Comparison of ENCODE assay signal across 9 cellular contexts in genomic region chr12:116592116-116592637, GRCh38. TPM values are rescaled to one million over a fixed set of nuclear protein-coding genes. Genes with fewer than 3 reads are reported as not detected.
A peak's percentile ranks its signal among the peaks of the same experiment; 100 is the strongest.
DNase-seq lines count a peak whose midpoint lies in the region; ATAC-seq, FAIRE-seq and TF ChIP-seq lines count a peak whose summit lies in the region.
"Had no signal": no experiment of that assay in that cellular context is flagged by ENCODE, and none has a peak within 500 bp of the region (broad histone marks: within the 10 kb centered on the region; RNA-seq: fewer than 3 reads in every experiment).

No MANE protein-coding gene starts in this region.

- H3K4me1 Mint-ChIP-seq in stimulated activated naive B cell treated with anti-CD40 and anti-IgM and Interleukin-4, amounts not matched to agents 10 μg/mL and 1 μg/mL and 100 μg/mL, for 72 hours = peaks cover 30 to 37% of the 10 kb centered on the region in 2 donors

- no peaks in the 10 kb centered on the region for H3K9me3 ChIP-seq in mammary epithelial cell (replicated peaks; ENCODE audit: insufficient read depth, low read length)
- H3K9me3 ChIP-seq in lower lobe of right lung = no peaks in the 10 kb centered on the region

- no peak overlapping the region for H3K9ac ChIP-seq in mammary epithelial cell (ENCODE audit: insufficient read depth, low read length)

- H3K36me3 ChIP-seq in mammary epithelial cell (ENCODE audit: insufficient read depth, low read length) (no peaks in the 10 kb centered on the region), lower lobe of right lung (no peaks in the 10 kb centered on the region)

- H3K36me3 Mint-ChIP-seq in stimulated activated naive B cell treated with anti-CD40 and anti-IgM and Interleukin-4, amounts not matched to agents 10 μg/mL and 1 μg/mL and 100 μg/mL, for 72 hours = no peaks in the 10 kb centered on the region

- H3K27me3 ChIP-seq in mammary epithelial cell (ENCODE audit: insufficient read depth, low read length) (no peaks in the 10 kb centered on the region), lower lobe of right lung (ENCODE audit: low read depth) (no peaks in the 10 kb centered on the region)

- H2AFZ ChIP-seq in mammary epithelial cell (ENCODE audit: low read depth, low read length) = peak overlapping the region; percentile 73

- dilution Hi-C loops in mammary epithelial cell (cut with HindIII; ENCODE audit: low sequenced_read_pairs) = no loop called here

- no peak overlapping the region for H3K4me3 Mint-ChIP-seq in stimulated activated naive B cell treated with anti-CD40 and anti-IgM and Interleukin-4, amounts not matched to agents 10 μg/mL and 1 μg/mL and 100 μg/mL, for 72 hours

- FAIRE-seq in HTR-8/SVneo (lab: Jason Lieb, UNC) = no peak

- no peaks in the 10 kb centered on the region for H4K20me1 ChIP-seq in mammary epithelial cell (ENCODE audit: insufficient read depth, low read length)

- no TSS peak for BruUV-seq in mammary epithelial cell (replicated peaks; lab: Mats Ljungman, UMichigan)

- in situ Hi-C loops in mammary epithelial cell (cut with MboI; ENCODE audit: low sequenced_read_pairs in 2 of 2) = no loop called here

- DNase-seq in HuH-7 (ENCODE audit: low spot score) (peak; percentile 20), mammary epithelial cell (no peak), lower lobe of right lung (peak; percentile 79), iPS-NIHi7 (ENCODE audit: extremely low spot score) (no peak), HTR-8/SVneo (ENCODE audit: insufficient read length, low spot score) (no peak), AML-193 (lab: John Stamatoyannopoulos, UW) (no peak)
- no peak for DNase-seq in stimulated activated naive B cell treated with anti-CD40 and anti-IgM and Interleukin-4, amounts not matched to agents 10 μg/mL and 1 μg/mL and 100 μg/mL, for 72 hours
- DNase-seq: activated CD4-positive, alpha-beta T cell treated with anti-CD3 and anti-CD28 coated beads, Interleukin-2, amount 50 U/mL, for 48 hours had no signal

- CTCF ChIA-PET in mammary epithelial cell (lab: Charles Lee; ENCODE audit: low non-redundant PET) = no interaction called here

- H3K4me1 ChIP-seq in mammary epithelial cell (ENCODE audit: insufficient read depth, low read length) (no peaks in the 10 kb centered on the region), lower lobe of right lung (peaks cover 28% of the 10 kb centered on the region)

- intact Hi-C loops in mammary epithelial cell (cut with micrococcal nuclease) = loop anchor here (10.0 kb wide), 1 partner anchor 137 kb away; no protein-coding TSS in a partner anchor
- intact Hi-C loops in lower lobe of right lung (cut with DNase I) = no loop called here

- peak overlapping the region; percentile 63 for H3K27ac Mint-ChIP-seq in stimulated activated naive B cell treated with anti-CD40 and anti-IgM and Interleukin-4, amounts not matched to agents 10 μg/mL and 1 μg/mL and 100 μg/mL, for 72 hours

- peaks cover 3 to 4% of the 10 kb centered on the region in 2 donors for H3K9me3 Mint-ChIP-seq in stimulated activated naive B cell treated with anti-CD40 and anti-IgM and Interleukin-4, amounts not matched to agents 10 μg/mL and 1 μg/mL and 100 μg/mL, for 72 hours

- H3K27me3 Mint-ChIP-seq in stimulated activated naive B cell treated with anti-CD40 and anti-IgM and Interleukin-4, amounts not matched to agents 10 μg/mL and 1 μg/mL and 100 μg/mL, for 72 hours = no peaks in the 10 kb centered on the region

- no peak overlapping the region for H3K4me2 ChIP-seq in mammary epithelial cell (ENCODE audit: insufficient read depth, low read depth, low read length)

- peak; percentile 85 to 91 for ATAC-seq in lower lobe of right lung
- ATAC-seq in stimulated activated naive B cell treated with anti-CD40 and anti-IgM and Interleukin-4, amounts not matched to agents 10 μg/mL and 1 μg/mL and 100 μg/mL, for 72 hours (replicated peaks) = no peak
- ATAC-seq in GM18511 (IDR thresholded peaks at IDR 0.05; ENCODE audit: unreplicated experiment) = no peak

- WGBS in mammary epithelial cell (ENCODE audit: low coverage, missing lambda C conversion rate) = 28% methylated on average over 9 of the region's 9 CpGs

- H3K27ac ChIP-seq in mammary epithelial cell (ENCODE audit: insufficient read depth, low read depth, low read length) = no peak overlapping the region
- H3K27ac ChIP-seq in lower lobe of right lung = peak overlapping the region; percentile 58

- H3K79me2 ChIP-seq in mammary epithelial cell (ENCODE audit: insufficient read depth, low read length) = no peaks in the 10 kb centered on the region

- H3K4me3 ChIP-seq in mammary epithelial cell (replicated peaks in 1 of 3; ENCODE audit: insufficient read depth in 1 of 3, low read depth in 2 of 3, low read length in 3 of 3) (no peak overlapping the region), lower lobe of right lung (no peak overlapping the region)

- TF ChIP-seq CTCF in mammary epithelial cell (conservative IDR thresholded peaks at IDR 0.05 in 1 of 2, IDR thresholded peaks at IDR 0.05 in 1 of 2; ENCODE audit: extremely low read depth in 1 of 2, insufficient read depth in 1 of 2, low read depth in 1 of 2, low read length in 2 of 2) = no peak
- TF ChIP-seq CTCF in lower lobe of right lung (IDR thresholded peaks at IDR 0.05) = no peak

RNA-seq across cellular contexts. Expression of gene MAP1LC3B2, which starts 33.0 kb away (rescaled TPM):
- total RNA-seq in mammary epithelial cell (1 to 10 TPM; 1.5 to 2.9 TPM), lower lobe of right lung (1.9 TPM)
- polyA plus RNA-seq in mammary epithelial cell = 1.2 TPM
- polyA minus RNA-seq in mammary epithelial cell = 5.3 TPM

Comparison
In these comparisons a context has a peak if more than half of its experiments do, and no peak if none do; other contexts are left out.
1. DNase-seq: peak in HuH-7 (single experiment) and lower lobe of right lung (single experiment); none in mammary epithelial cell (single experiment), stimulated activated naive B cell treated with anti-CD40 and anti-IgM and Interleukin-4, amounts not matched to agents 10 μg/mL and 1 μg/mL and 100 μg/mL, for 72 hours (single experiment), iPS-NIHi7 (single experiment), HTR-8/SVneo (single experiment) and AML-193 (0 of 2).
2. ATAC-seq: peak in lower lobe of right lung (2 of 2); none in stimulated activated naive B cell treated with anti-CD40 and anti-IgM and Interleukin-4, amounts not matched to agents 10 μg/mL and 1 μg/mL and 100 μg/mL, for 72 hours (0 of 2) and GM18511 (single experiment).